Comparison of ENCODE assay signal across 16 cellular contexts in genomic region chr2:7594211-7594610, GRCh38.
DNase-seq lines count a peak whose midpoint lies in the region; ATAC-seq and TF ChIP-seq lines count a peak whose summit lies in the region.
"Had no signal": no experiment of that assay in that cellular context is flagged by ENCODE, and none has a peak within 500 bp of the region (broad histone marks: within the 10 kb centered on the region; RNA-seq: fewer than 3 reads in every experiment).

No MANE protein-coding gene starts in this region.

- no peaks in the 10 kb centered on the region for H3K4me1 ChIP-seq in GM23338 (ENCODE audit: insufficient read depth)
- H3K4me1 ChIP-seq: HAP-1 had no signal

- no peak overlapping the region for H3K27ac Mint-ChIP-seq in activated CD8-positive, alpha-beta T cell treated with anti-CD3 and anti-CD28 coated beads, Interleukin-2, amount 10 ng/mL, durations not matched to agents 7 days and 5 days
- H3K27ac Mint-ChIP-seq in activated CD8-positive, alpha-beta T cell treated with anti-CD3 and anti-CD28 coated beads for 36 hours: no peak overlapping the region
- no peak overlapping the region for H3K27ac Mint-ChIP-seq in GM23338
- no peak overlapping the region for H3K27ac Mint-ChIP-seq in osteocyte (ENCODE audit: unreplicated experiment)

- POLR2A ChIA-PET in activated CD8-positive, alpha-beta T cell treated with anti-CD3 and anti-CD28 coated beads, Interleukin-2, amount 10 ng/mL, durations not matched to agents 7 days and 5 days (lab: Charles Lee): interaction anchor here (1.1 to 1.9 kb wide), 2 partner anchors 132 to 1090 kb away, joined by 3 to 9 read pairs; no protein-coding TSS in a partner anchor
- POLR2A ChIA-PET in activated CD8-positive, alpha-beta T cell treated with anti-CD3 and anti-CD28 coated beads for 36 hours (lab: Charles Lee): interaction anchor here (0.6 to 1.6 kb wide), 3 partner anchors 15 to 175 kb away, joined by 3 read pairs; no protein-coding TSS in a partner anchor

- no peak for TF ChIP-seq CTCF in activated CD8-positive, alpha-beta T cell treated with anti-CD3 and anti-CD28 coated beads for 36 hours (IDR thresholded peaks at IDR 0.05)
- TF ChIP-seq CTCF in GM23338 (conservative IDR thresholded peaks at IDR 0.05; ENCODE audit: low read depth in 2 of 2) (no peak), osteocyte (IDR thresholded peaks at IDR 0.05) (no peak)

- H3F3A ChIP-seq in GM23338 (replicated peaks; ENCODE audit: low read depth): no peaks in the 10 kb centered on the region

- no peaks in the 10 kb centered on the region for H3K79me2 ChIP-seq in GM23338 (replicated peaks; ENCODE audit: insufficient read depth)

- intact Hi-C loops in activated CD8-positive, alpha-beta T cell treated with anti-CD3 and anti-CD28 coated beads for 36 hours (cut with micrococcal nuclease): no loop called here

- H3K36me3 Mint-ChIP-seq in activated CD8-positive, alpha-beta T cell treated with anti-CD3 and anti-CD28 coated beads, Interleukin-2, amount 10 ng/mL, durations not matched to agents 7 days and 5 days (ENCODE audit: low read depth): peaks cover 13% of the 10 kb centered on the region
- H3K36me3 Mint-ChIP-seq in activated CD8-positive, alpha-beta T cell treated with anti-CD3 and anti-CD28 coated beads for 36 hours (ENCODE audit: low read depth): peaks cover 1% of the 10 kb centered on the region
- H3K36me3 Mint-ChIP-seq in GM23338 (ENCODE audit: low read depth) (no peaks in the 10 kb centered on the region), osteocyte (ENCODE audit: unreplicated experiment) (no peaks in the 10 kb centered on the region)

- H3K36me3 ChIP-seq in GM23338 (ENCODE audit: insufficient read depth): no peaks in the 10 kb centered on the region
- H3K36me3 ChIP-seq: HAP-1 had no signal

- H3K27me3 ChIP-seq in GM23338 (ENCODE audit: insufficient read depth): no peaks in the 10 kb centered on the region

- no peaks in the 10 kb centered on the region for H4K20me1 ChIP-seq in GM23338 (replicated peaks; ENCODE audit: insufficient read depth)

- no peak overlapping the region for H3K4me3 ChIP-seq in GM23338
- H3K4me3 ChIP-seq: HAP-1 had no signal

- no peaks in the 10 kb centered on the region for H3K27me3 Mint-ChIP-seq in activated CD8-positive, alpha-beta T cell treated with anti-CD3 and anti-CD28 coated beads, Interleukin-2, amount 10 ng/mL, durations not matched to agents 7 days and 5 days (ENCODE audit: low read depth)
- no peaks in the 10 kb centered on the region for H3K27me3 Mint-ChIP-seq in activated CD8-positive, alpha-beta T cell treated with anti-CD3 and anti-CD28 coated beads for 36 hours
- H3K27me3 Mint-ChIP-seq in GM23338 (ENCODE audit: insufficient read depth, low read depth, poor library complexity): peaks cover 2% of the 10 kb centered on the region
- no peaks in the 10 kb centered on the region for H3K27me3 Mint-ChIP-seq in osteocyte (ENCODE audit: unreplicated experiment)

- peaks cover 4% of the 10 kb centered on the region for H3K9me3 Mint-ChIP-seq in activated CD8-positive, alpha-beta T cell treated with anti-CD3 and anti-CD28 coated beads, Interleukin-2, amount 10 ng/mL, durations not matched to agents 7 days and 5 days (ENCODE audit: insufficient read depth)
- H3K9me3 Mint-ChIP-seq in activated CD8-positive, alpha-beta T cell treated with anti-CD3 and anti-CD28 coated beads for 36 hours: no peaks in the 10 kb centered on the region
- H3K9me3 Mint-ChIP-seq in GM23338 (no peaks in the 10 kb centered on the region), osteocyte (ENCODE audit: unreplicated experiment) (no peaks in the 10 kb centered on the region)

- ATAC-seq in activated CD8-positive, alpha-beta T cell treated with anti-CD3 and anti-CD28 coated beads, Interleukin-2, amount 10 ng/mL, durations not matched to agents 7 days and 5 days: peak; percentile 41
- no peak for ATAC-seq in activated CD8-positive, alpha-beta T cell treated with anti-CD3 and anti-CD28 coated beads for 36 hours
- no peak for ATAC-seq in GM23338

- H3K9me2 ChIP-seq in GM23338 (ENCODE audit: insufficient read depth): peaks cover 24% of the 10 kb centered on the region

- peak overlapping the region; percentile 44; the same call in 1 of the 2 replicates for H2AFZ ChIP-seq in GM23338

- DNase-seq in activated CD8-positive, alpha-beta T cell treated with anti-CD3 and anti-CD28 coated beads, Interleukin-2, amount 10 ng/mL, durations not matched to agents 7 days and 5 days: no peak
- DNase-seq in activated CD8-positive, alpha-beta T cell treated with anti-CD3 and anti-CD28 coated beads for 36 hours: no peak
- DNase-seq in GM23338 (ENCODE audit: low spot score) (no peak), NCI-H1694 treated with DMSO at 0.1 percent for 48 hours (lab: John Stamatoyannopoulos, UW) (peak; percentile 88), left kidney (ENCODE audit: low read depth, low spot score) (peak; percentile 43), osteocyte (ENCODE audit: extremely low spot score, unreplicated experiment) (no peak), hippocampal formation (lab: John Stamatoyannopoulos, UW) (no peak)
- DNase-seq: ACHN, AML-193, DMS53, IMR-90, NCI-H1436 treated with DMSO at 0.1 percent for 48 hours, NCI-H2081 treated with DMSO at 0.1 percent for 48 hours, NCI-H446, NCI-H748 treated with DMSO at 0.1 percent for 48 hours had no signal

- no peak overlapping the region for H3K27ac ChIP-seq in GM23338 (ENCODE audit: low read depth)

- CTCF ChIA-PET in activated CD8-positive, alpha-beta T cell treated with anti-CD3 and anti-CD28 coated beads, Interleukin-2, amount 10 ng/mL, durations not matched to agents 7 days and 5 days (lab: Charles Lee): interaction anchor here (1.5 to 6.3 kb wide), 5 partner anchors 27 to 166 kb away, joined by 3 to 41 read pairs (median 17); no protein-coding TSS in a partner anchor
- CTCF ChIA-PET in activated CD8-positive, alpha-beta T cell treated with anti-CD3 and anti-CD28 coated beads for 36 hours (lab: Charles Lee): interaction anchor here (1.3 to 1.8 kb wide), 3 partner anchors 11 to 232 kb away, joined by 3 to 9 read pairs (median 9); no protein-coding TSS in a partner anchor

- no peak overlapping the region for H3K4me3 Mint-ChIP-seq in activated CD8-positive, alpha-beta T cell treated with anti-CD3 and anti-CD28 coated beads, Interleukin-2, amount 10 ng/mL, durations not matched to agents 7 days and 5 days
- no peak overlapping the region for H3K4me3 Mint-ChIP-seq in activated CD8-positive, alpha-beta T cell treated with anti-CD3 and anti-CD28 coated beads for 36 hours
- H3K4me3 Mint-ChIP-seq in GM23338: no peak overlapping the region
- H3K4me3 Mint-ChIP-seq in osteocyte (ENCODE audit: unreplicated experiment): no peak overlapping the region

- peaks cover 22% of the 10 kb centered on the region for H3K4me1 Mint-ChIP-seq in activated CD8-positive, alpha-beta T cell treated with anti-CD3 and anti-CD28 coated beads, Interleukin-2, amount 10 ng/mL, durations not matched to agents 7 days and 5 days (ENCODE audit: low read depth)
- peaks cover 28% of the 10 kb centered on the region for H3K4me1 Mint-ChIP-seq in activated CD8-positive, alpha-beta T cell treated with anti-CD3 and anti-CD28 coated beads for 36 hours (ENCODE audit: low read depth)
- H3K4me1 Mint-ChIP-seq in GM23338 (no peaks in the 10 kb centered on the region), osteocyte (ENCODE audit: unreplicated experiment) (no peaks in the 10 kb centered on the region)

- no peak overlapping the region for H3K4me2 ChIP-seq in GM23338

TF ChIP-seq in GM23338, 12 proteins besides CTCF, POLR2A, EP300 and RAD21 (continues in another document):
- TF ChIP-seq JUNB (IDR thresholded peaks at IDR 0.05; ENCODE audit: unreplicated experiment) (no peak), NANOG (IDR thresholded peaks at IDR 0.05; ENCODE audit: borderline replicate concordance) (no peak), REST (IDR thresholded peaks at IDR 0.05; ENCODE audit: unreplicated experiment) (no peak), CREB1 (CRISPR knock-in tag; IDR thresholded peaks at IDR 0.05; ENCODE audit: low read depth) (no peak), EZH2phosphoT487 (IDR thresholded peaks at IDR 0.05; ENCODE audit: unreplicated experiment) (no peak), ETS1 (IDR thresholded peaks at IDR 0.05) (no peak)

Comparison
In these comparisons a context has a peak if more than half of its experiments do, and no peak if none do; other contexts are left out.
1. DNase-seq: peak in NCI-H1694 treated with DMSO at 0.1 percent for 48 hours (single experiment) and left kidney (single experiment); none in activated CD8-positive, alpha-beta T cell treated with anti-CD3 and anti-CD28 coated beads, Interleukin-2, amount 10 ng/mL, durations not matched to agents 7 days and 5 days (single experiment), activated CD8-positive, alpha-beta T cell treated with anti-CD3 and anti-CD28 coated beads for 36 hours (single experiment), GM23338 (single experiment), osteocyte (single experiment) and hippocampal formation (0 of 2).